In genomic region chr12:2773199-2773875, GRCh38 we compare ENCODE assay signal across 23 cellular contexts. TPM values are rescaled to one million over a fixed set of nuclear protein-coding genes. Genes with fewer than 3 reads are reported as not detected.
A peak's percentile ranks its signal among the peaks of the same experiment; 100 is the strongest.
DNase-seq lines count a peak whose midpoint lies in the region; ATAC-seq, FAIRE-seq and TF ChIP-seq lines count a peak whose summit lies in the region.
"Had no signal": no experiment of that assay in that cellular context is flagged by ENCODE, and none has a peak within 500 bp of the region (broad histone marks: within the 10 kb centered on the region; RNA-seq: fewer than 3 reads in every experiment).

No MANE protein-coding gene starts in this region.

- FAIRE-seq in pancreas (lab: Jason Lieb, UNC): no peak
- FAIRE-seq: A549, D721Med, G401.6, GM12891, GM18507 had no signal

- H3K27me3 ChIP-seq in pancreas (no peaks in the 10 kb centered on the region), HAP-1 (ENCODE audit: low read depth) (peaks cover 10% of the 10 kb centered on the region)
- H3K27me3 ChIP-seq: BLaER1 treated with 17β-estradiol and CSF1 and Interleukin-3, amounts not matched to agents 10 nM and 100 nM had no signal

- H3K4me1 Mint-ChIP-seq in stimulated activated naive CD8-positive, alpha-beta T cell treated with anti-CD3 and anti-CD28 coated beads, Interleukin-15, amount 100 ng/mL, for 72 hours: no peaks in the 10 kb centered on the region
- H3K4me1 Mint-ChIP-seq in T-helper 17 cell (peaks cover 4% of the 10 kb centered on the region), osteocyte (ENCODE audit: unreplicated experiment) (no peaks in the 10 kb centered on the region)
- H3K4me1 Mint-ChIP-seq: B cell had no signal

- H3K9me3 ChIP-seq in T-helper 17 cell (ENCODE audit: control insufficient read depth, low read length, poor library complexity, severe bottlenecking) (no peaks in the 10 kb centered on the region), pancreas (no peaks in the 10 kb centered on the region), HAP-1 (no peaks in the 10 kb centered on the region)
- H3K9me3 ChIP-seq: A549, Caco-2 had no signal

- WGBS in pancreas, 2 donors: 78 to 80% methylated on average over 19 of the region's 19 CpGs

- H3K36me3 Mint-ChIP-seq in T-helper 17 cell (ENCODE audit: low read depth) (no peaks in the 10 kb centered on the region), osteocyte (ENCODE audit: unreplicated experiment) (no peaks in the 10 kb centered on the region)
- no peaks in the 10 kb centered on the region for H3K36me3 Mint-ChIP-seq in activated naive CD4-positive, alpha-beta T cell treated with anti-CD3 and anti-CD28 coated beads, Interleukin-2, amount 50 U/mL, for 72 hours
- H3K36me3 Mint-ChIP-seq: CD8-positive, alpha-beta T cell had no signal

- no peak for TF ChIP-seq CTCF in osteocyte (IDR thresholded peaks at IDR 0.05)
- TF ChIP-seq CTCF in pancreas (IDR thresholded peaks at IDR 0.05): no peak

- no peak overlapping the region for H3K4me3 Mint-ChIP-seq in stimulated activated naive CD8-positive, alpha-beta T cell treated with anti-CD3 and anti-CD28 coated beads, Interleukin-15, amount 100 ng/mL, for 72 hours
- H3K4me3 Mint-ChIP-seq in T-helper 17 cell (no peak overlapping the region), osteocyte (ENCODE audit: unreplicated experiment) (no peak overlapping the region)
- H3K4me3 Mint-ChIP-seq: B cell; CD4-positive, alpha-beta T cell; CD8-positive, alpha-beta T cell had no signal

- H3K9me3 Mint-ChIP-seq in stimulated activated naive CD8-positive, alpha-beta T cell treated with anti-CD3 and anti-CD28 coated beads, Interleukin-15, amount 100 ng/mL, for 72 hours: peaks cover 0 to 7% of the 10 kb centered on the region in 2 donors
- no peaks in the 10 kb centered on the region for H3K9me3 Mint-ChIP-seq in osteocyte (ENCODE audit: unreplicated experiment)
- no peaks in the 10 kb centered on the region for H3K9me3 Mint-ChIP-seq in activated naive CD4-positive, alpha-beta T cell treated with anti-CD3 and anti-CD28 coated beads, Interleukin-2, amount 50 U/mL, for 72 hours
- H3K9me3 Mint-ChIP-seq: CD4-positive, alpha-beta T cell; CD8-positive, alpha-beta T cell had no signal

- peaks cover 6 to 16% (median 11%) of the 10 kb centered on the region in 3 donors for H3K4me1 ChIP-seq in pancreas
- H3K4me1 ChIP-seq in HAP-1: no peaks in the 10 kb centered on the region
- H3K4me1 ChIP-seq: A549; BLaER1 treated with 17β-estradiol and CSF1 and Interleukin-3, amounts not matched to agents 10 nM and 100 nM; Caco-2 had no signal

- no peak overlapping the region for H3K27ac ChIP-seq in pancreas
- H3K27ac ChIP-seq: 22Rv1; A549; BLaER1 treated with 17β-estradiol and CSF1 and Interleukin-3, amounts not matched to agents 10 nM and 100 nM had no signal

- peak overlapping the region; percentile 22 to 86 for H3K27ac Mint-ChIP-seq in stimulated activated naive CD8-positive, alpha-beta T cell treated with anti-CD3 and anti-CD28 coated beads, Interleukin-15, amount 100 ng/mL, for 72 hours
- peak overlapping the region; percentile 83 for H3K27ac Mint-ChIP-seq in T-helper 17 cell
- H3K27ac Mint-ChIP-seq in osteocyte (ENCODE audit: unreplicated experiment): no peak overlapping the region
- H3K27ac Mint-ChIP-seq in activated naive CD4-positive, alpha-beta T cell treated with anti-CD3 and anti-CD28 coated beads, Interleukin-2, amount 50 U/mL, for 72 hours: no peak overlapping the region
- H3K27ac Mint-ChIP-seq: B cell; CD4-positive, alpha-beta T cell; CD8-positive, alpha-beta T cell had no signal

- no peak overlapping the region for H3K4me3 ChIP-seq in pancreas
- no peak overlapping the region for H3K4me3 ChIP-seq in HAP-1
- H3K4me3 ChIP-seq: A549; BLaER1 treated with 17β-estradiol and CSF1 and Interleukin-3, amounts not matched to agents 10 nM and 100 nM had no signal

- in situ Hi-C loops in HAP-1 (cut with MboI; ENCODE audit: low sequenced_read_pairs): no loop called here

- no peak for ATAC-seq in stimulated activated naive CD8-positive, alpha-beta T cell treated with anti-CD3 and anti-CD28 coated beads, Interleukin-15, amount 100 ng/mL, for 72 hours
- ATAC-seq in stimulated activated naive CD8-positive, alpha-beta T cell treated with anti-CD3 and anti-CD28 coated beads, Interleukin-15, Interleukin-2, amounts not matched to agents 100 U/mL and 50 U/mL, for 24 hours: no peak
- no peak for ATAC-seq in T-helper 17 cell
- no peak for ATAC-seq in activated naive CD4-positive, alpha-beta T cell treated with anti-CD3 and anti-CD28 coated beads, Interleukin-2, amount 50 U/mL, for 72 hours
- ATAC-seq in pancreas: no peak
- ATAC-seq: A549; CD8-positive, alpha-beta T cell had no signal

- DNase-seq in stimulated activated naive CD8-positive, alpha-beta T cell treated with anti-CD3 and anti-CD28 coated beads, Interleukin-15, amount 100 ng/mL, for 72 hours: no peak
- no peak for DNase-seq in stimulated activated naive CD8-positive, alpha-beta T cell treated with anti-CD3 and anti-CD28 coated beads, Interleukin-15, Interleukin-2, amounts not matched to agents 100 U/mL and 50 U/mL, for 24 hours
- no peak for DNase-seq in T-helper 17 cell
- peak; percentile 50 for DNase-seq in islet precursor cell
- DNase-seq in osteocyte (ENCODE audit: extremely low spot score, unreplicated experiment): peak; percentile 74
- no peak for DNase-seq in activated naive CD4-positive, alpha-beta T cell treated with anti-CD3 and anti-CD28 coated beads, Interleukin-2, amount 50 U/mL, for 72 hours (ENCODE audit: low spot score in 2 of 2)
- no peak for DNase-seq in pancreas
- no peak for DNase-seq in HAP-1 (ENCODE audit: low spot score in 2 of 2)
- DNase-seq: AML-193; Caco-2; Calu3; CD4-positive, alpha-beta T cell; DMS79 treated with DMSO at 0.1 percent for 48 hours; GF-D8 had no signal

- no peaks in the 10 kb centered on the region for H3K36me3 ChIP-seq in pancreas
- no peaks in the 10 kb centered on the region for H3K36me3 ChIP-seq in HAP-1 (replicated peaks)
- H3K36me3 ChIP-seq: BLaER1 treated with 17β-estradiol and CSF1 and Interleukin-3, amounts not matched to agents 10 nM and 100 nM had no signal

- intact Hi-C loops in pancreas (cut with DNase I): no loop called here

- no peaks in the 10 kb centered on the region for H3K27me3 Mint-ChIP-seq in stimulated activated naive CD8-positive, alpha-beta T cell treated with anti-CD3 and anti-CD28 coated beads, Interleukin-15, amount 100 ng/mL, for 72 hours
- H3K27me3 Mint-ChIP-seq in T-helper 17 cell (no peaks in the 10 kb centered on the region), osteocyte (ENCODE audit: unreplicated experiment) (peaks cover 42% of the 10 kb centered on the region)
- H3K27me3 Mint-ChIP-seq: CD4-positive, alpha-beta T cell had no signal

RNA-seq across cellular contexts. Expression of gene FKBP4, which starts 21.4 kb away (rescaled TPM):
- total RNA-seq in T-helper 17 cell: 10 to 100 TPM; 41.9 to 44.9 TPM
- total RNA-seq in osteocyte: 42.1 and 43.3 TPM in 2 replicates
- total RNA-seq in activated naive CD4-positive, alpha-beta T cell treated with anti-CD3 and anti-CD28 coated beads, Interleukin-2, amount 50 U/mL, for 72 hours: 100 to 1,000 TPM; 130 to 134 TPM
- 10 to 100 TPM; 45.5 to 72.8 (median 51.0) TPM for total RNA-seq in pancreas
- 10 to 100 TPM; 24.2 to 31.4 TPM for polyA plus RNA-seq in pancreas

RNA-seq across cellular contexts. Expression of gene ITFG2, which starts 39.1 kb away (rescaled TPM):
- total RNA-seq in T-helper 17 cell: 10 to 100 TPM; 63.1 to 63.9 TPM
- total RNA-seq in osteocyte: 24.7 and 35.4 TPM in 2 replicates
- 10 to 100 TPM; 36.3 to 39.1 TPM for total RNA-seq in activated naive CD4-positive, alpha-beta T cell treated with anti-CD3 and anti-CD28 coated beads, Interleukin-2, amount 50 U/mL, for 72 hours
- total RNA-seq in pancreas: 10 to 100 TPM; 17.0 to 30.1 (median 20.5) TPM
- polyA plus RNA-seq in pancreas: 10 to 100 TPM; 42.2 to 51.6 TPM

Comparison
In these comparisons a context has a peak if more than half of its experiments do, and no peak if none do; other contexts are left out.
1. DNase-seq: peak in islet precursor cell (single experiment) and osteocyte (single experiment); none in stimulated activated naive CD8-positive, alpha-beta T cell treated with anti-CD3 and anti-CD28 coated beads, Interleukin-15, amount 100 ng/mL, for 72 hours (0 of 2), stimulated activated naive CD8-positive, alpha-beta T cell treated with anti-CD3 and anti-CD28 coated beads, Interleukin-15, Interleukin-2, amounts not matched to agents 100 U/mL and 50 U/mL, for 24 hours (single experiment), T-helper 17 cell (0 of 3), activated naive CD4-positive, alpha-beta T cell treated with anti-CD3 and anti-CD28 coated beads, Interleukin-2, amount 50 U/mL, for 72 hours (0 of 2), pancreas (0 of 6) and HAP-1 (0 of 2).
2. H3K27ac Mint-ChIP-seq: peak in stimulated activated naive CD8-positive, alpha-beta T cell treated with anti-CD3 and anti-CD28 coated beads, Interleukin-15, amount 100 ng/mL, for 72 hours (2 of 2) and T-helper 17 cell (single experiment); none in osteocyte (single experiment) and activated naive CD4-positive, alpha-beta T cell treated with anti-CD3 and anti-CD28 coated beads, Interleukin-2, amount 50 U/mL, for 72 hours (0 of 2).